Comparison of ENCODE assay signal across 8 cellular contexts in genomic region chr10:13001041-13001886, GRCh38.
A peak's percentile ranks its signal among the peaks of the same experiment; 100 is the strongest.
DNase-seq lines count a peak whose midpoint lies in the region; ATAC-seq and TF ChIP-seq lines count a peak whose summit lies in the region.

CCDC3 (minus strand) TSS chr10:13001713; CDS start chr10:13001570, 143 bp downstream.

- H3K9ac ChIP-seq in HUES6 (ENCODE audit: low read length), result no peak within 1 kb of the TSS

- H3K27ac Mint-ChIP-seq in stimulated activated naive CD8-positive, alpha-beta T cell treated with anti-CD3 and anti-CD28 coated beads, Interleukin-15, Interleukin-2, amounts not matched to agents 100 ng/mL and 50 ng/mL, for 24 hours, result no peak within 1 kb of the TSS

- peaks cover 70% of the 10 kb centered on the region for H3K27me3 Mint-ChIP-seq in stimulated activated naive CD8-positive, alpha-beta T cell treated with anti-CD3 and anti-CD28 coated beads, Interleukin-15, Interleukin-2, amounts not matched to agents 100 ng/mL and 50 ng/mL, for 24 hours

- no peaks in the 10 kb centered on the region for H3K9me3 ChIP-seq in HUES6 (ENCODE audit: control insufficient read depth, insufficient read depth, low read depth, low read length)

- DNase-seq in ACHN, result peak; percentile 1
- no peak for DNase-seq in astrocyte of the cerebellum (ENCODE audit: low read depth)
- DNase-seq in left kidney (ENCODE audit: low read depth, low spot score), result peak; percentile 76
- DNase-seq in KG1 (lab: John Stamatoyannopoulos, UW), result no peak

- peaks cover 12% of the 10 kb centered on the region for H3K4me1 ChIP-seq in HUES6 (ENCODE audit: control insufficient read depth, insufficient read depth, low read length)

- H3K36me3 Mint-ChIP-seq in stimulated activated naive CD8-positive, alpha-beta T cell treated with anti-CD3 and anti-CD28 coated beads, Interleukin-15, Interleukin-2, amounts not matched to agents 100 ng/mL and 50 ng/mL, for 24 hours (ENCODE audit: low read depth), result no peaks in the 10 kb centered on the region

- no peak within 1 kb of the TSS for H3K27ac ChIP-seq in HUES6 (ENCODE audit: low read depth, low read length)

- peaks cover 48% of the 10 kb centered on the region for H3K27me3 ChIP-seq in HUES6 (ENCODE audit: control insufficient read depth, insufficient read depth, low read length)

- peaks cover 4% of the 10 kb centered on the region for H3K4me1 Mint-ChIP-seq in stimulated activated naive CD8-positive, alpha-beta T cell treated with anti-CD3 and anti-CD28 coated beads, Interleukin-15, Interleukin-2, amounts not matched to agents 100 ng/mL and 50 ng/mL, for 24 hours (ENCODE audit: low read depth)

- H3K4me3 ChIP-seq in HUES6 (ENCODE audit: low read depth, low read length), result peak within 1 kb of the TSS; percentile 68
- peak within 1 kb of the TSS; percentile 30 for H3K4me3 ChIP-seq in astrocyte of the cerebellum (ENCODE audit: low read depth, low read length)

- no peaks in the 10 kb centered on the region for H3K9me3 Mint-ChIP-seq in stimulated activated naive CD8-positive, alpha-beta T cell treated with anti-CD3 and anti-CD28 coated beads, Interleukin-15, Interleukin-2, amounts not matched to agents 100 ng/mL and 50 ng/mL, for 24 hours

- peak within 1 kb of the TSS; percentile 62 for H3K4me3 Mint-ChIP-seq in stimulated activated naive CD8-positive, alpha-beta T cell treated with anti-CD3 and anti-CD28 coated beads, Interleukin-15, Interleukin-2, amounts not matched to agents 100 ng/mL and 50 ng/mL, for 24 hours

- ATAC-seq in HG02571 (IDR thresholded peaks at IDR 0.05; ENCODE audit: unreplicated experiment), result no peak
- no peak for ATAC-seq in HG02642 (IDR thresholded peaks at IDR 0.05; ENCODE audit: poor library complexity, unreplicated experiment)

- in situ Hi-C loops in ACHN (cut with HindIII; ENCODE audit: low pct_ligation_motif_present, low pct_unique_long_range_greater_than_20kb, low sequenced_read_pairs) (no loop called here), astrocyte of the cerebellum (cut with HindIII; ENCODE audit: low sequenced_read_pairs) (no loop called here)

- H3K36me3 ChIP-seq in HUES6 (ENCODE audit: control insufficient read depth, insufficient read depth, low read length), result no peaks in the 10 kb centered on the region

- TF ChIP-seq CTCF in astrocyte of the cerebellum (IDR thresholded peaks at IDR 0.05; ENCODE audit: low read depth, low read length, missing control alignments), result no peak

Comparison
In these comparisons a context has a peak if more than half of its experiments do, and no peak if none do; other contexts are left out.
1. DNase-seq: peak in ACHN (single experiment) and left kidney (single experiment); none in astrocyte of the cerebellum (single experiment) and KG1 (single experiment).